In the genomic region with DNA sequence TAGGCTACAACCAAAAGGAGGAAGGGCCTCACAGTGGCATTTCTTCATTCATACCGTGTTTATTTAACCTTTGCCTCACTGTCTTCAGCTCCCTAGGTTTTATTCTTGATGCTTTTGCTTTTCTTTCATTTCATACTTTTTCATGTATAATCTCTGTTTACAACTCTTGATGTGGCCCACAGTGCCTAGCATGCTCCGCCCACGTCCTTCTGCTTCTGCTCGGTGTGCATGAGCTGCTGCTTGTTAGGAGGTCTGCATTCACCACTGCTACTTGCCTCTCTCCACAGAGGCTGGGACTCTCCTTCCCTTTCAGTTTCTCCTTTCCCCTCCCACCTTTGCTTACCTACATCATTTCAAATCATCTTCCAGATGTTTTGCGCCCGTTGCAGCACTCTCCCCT, we compare ENCODE assay signal across 26 cellular contexts.
"Had no signal": no experiment of that assay in that cellular context is flagged by ENCODE, and none has a peak within 500 bp of the region (broad histone marks: within the 10 kb centered on the region; RNA-seq: fewer than 3 reads in every experiment).

No MANE protein-coding gene starts in this region.

- DNase-seq: activated CD4-positive, alpha-beta T cell treated with anti-CD3 and anti-CD28 coated beads, Interleukin-2, amount 10 ng/mL, durations not matched to agents 24 days and 14 days; activated CD4-positive, alpha-beta T cell treated with anti-CD3 and anti-CD28 coated beads, Interleukin-2, amount 50 U/mL, for 48 hours; activated CD8-positive, alpha-beta T cell treated with anti-CD3 and anti-CD28 coated beads, Interleukin-2, amount 10 ng/mL, durations not matched to agents 7 days and 5 days; activated gamma-delta T cell; activated naive CD4-positive, alpha-beta T cell treated with Interleukin-2 at 50 U/mL for 16 hours; activated naive CD8-positive, alpha-beta T cell treated with anti-CD3 and anti-CD28 coated beads, Interleukin-2, amount 10 ng/mL, durations not matched to agents 7 days and 5 days; activated T-cell treated with anti-CD3 and anti-CD28 coated beads, Interleukin-2, amount 50 U/mL, for 24 hours; body of pancreas; MM.1S; MV-4-11; NCI-H1092; NCI-H1436 treated with DMSO at 0.1 percent for 48 hours; NCI-H1694 treated with DMSO at 0.1 percent for 48 hours; NCI-H2029; NCI-H345; NCI-H524 treated with DMSO at 0.1 percent for 48 hours; Peyer's patch; RPMI8226; SHP77 treated with DMSO at 0.1 percent for 48 hours; SK-N-SH had no signal

- H3K9me3 Mint-ChIP-seq: activated CD4-positive, alpha-beta T cell treated with anti-CD3 and anti-CD28 coated beads, Interleukin-2, amount 10 ng/mL, durations not matched to agents 24 days and 14 days; activated naive CD8-positive, alpha-beta T cell treated with anti-CD3 and anti-CD28 coated beads, Interleukin-2, amount 10 ng/mL, durations not matched to agents 7 days and 5 days; activated T-cell treated with anti-CD3 and anti-CD28 coated beads, Interleukin-2, amount 50 U/mL, for 24 hours; activated T-helper 2 cell treated with anti-CD3 and anti-CD28 coated beads, Interferon-gamma antibody, Interleukin-2, Interleukin-4, amounts not matched to agents 10 μg/mL and 5 μg/mL and 100 μg/mL, durations not matched to agents 14 hours and 24 hours and 36 hours; T-helper 1 cell treated with Interleukin-12 subunit alpha and Interleukin-12 subunit beta and Interleukin-4 antibody, amounts not matched to agents 30 μg/mL and 1 μg/mL, for 36 hours; T-helper 2 cell treated with Interferon-gamma antibody and Interleukin-4, amounts not matched to agents 5 μg/mL and 100 μg/mL, for 36 hours had no signal

- ATAC-seq: activated CD8-positive, alpha-beta T cell treated with anti-CD3 and anti-CD28 coated beads, Interleukin-2, amount 10 ng/mL, durations not matched to agents 7 days and 5 days; body of pancreas had no signal

- H3K36me3 Mint-ChIP-seq: activated naive CD4-positive, alpha-beta T cell treated with anti-CD3 and anti-CD28 coated beads, Interleukin-2, amount 50 U/mL, for 24 hours; activated naive CD8-positive, alpha-beta T cell treated with anti-CD3 and anti-CD28 coated beads, Interleukin-2, amount 10 ng/mL, durations not matched to agents 7 days and 5 days had no signal

- H3K27ac Mint-ChIP-seq: activated CD4-positive, alpha-beta T cell treated with anti-CD3 and anti-CD28 coated beads, Interleukin-2, amount 10 ng/mL, durations not matched to agents 24 days and 14 days; activated CD8-positive, alpha-beta T cell treated with anti-CD3 and anti-CD28 coated beads, Interleukin-2, amount 10 ng/mL, durations not matched to agents 7 days and 5 days; activated naive CD4-positive, alpha-beta T cell treated with anti-CD3 and anti-CD28 coated beads, Interleukin-2, amount 50 U/mL, for 24 hours; activated naive CD8-positive, alpha-beta T cell treated with anti-CD3 and anti-CD28 coated beads, Interleukin-2, amount 10 ng/mL, durations not matched to agents 7 days and 5 days; activated T-cell treated with anti-CD3 and anti-CD28 coated beads, Interleukin-2, amount 50 U/mL, for 24 hours; activated T-helper 2 cell treated with anti-CD3 and anti-CD28 coated beads, Interferon-gamma antibody, Interleukin-2, Interleukin-4, amounts not matched to agents 10 μg/mL and 5 μg/mL and 100 μg/mL, durations not matched to agents 14 hours and 24 hours and 36 hours; T-helper 1 cell treated with Interleukin-12 subunit alpha and Interleukin-12 subunit beta and Interleukin-4 antibody, amounts not matched to agents 30 μg/mL and 1 μg/mL, for 36 hours; T-helper 2 cell treated with Interferon-gamma antibody and Interleukin-4, amounts not matched to agents 5 μg/mL and 100 μg/mL, for 36 hours had no signal

- H3K27ac ChIP-seq: body of pancreas, breast epithelium, Peyer's patch, SJSA1 had no signal

- H3K27me3 ChIP-seq: body of pancreas, breast epithelium, Peyer's patch, SJSA1 had no signal

- H3K4me1 Mint-ChIP-seq: activated CD4-positive, alpha-beta T cell treated with anti-CD3 and anti-CD28 coated beads, Interleukin-2, amount 10 ng/mL, durations not matched to agents 24 days and 14 days; activated naive CD4-positive, alpha-beta T cell treated with anti-CD3 and anti-CD28 coated beads, Interleukin-2, amount 50 U/mL, for 24 hours; activated naive CD8-positive, alpha-beta T cell treated with anti-CD3 and anti-CD28 coated beads, Interleukin-2, amount 10 ng/mL, durations not matched to agents 7 days and 5 days had no signal

- H3K36me3 ChIP-seq: breast epithelium, Peyer's patch, SJSA1 had no signal

- H3K4me3 ChIP-seq: body of pancreas, breast epithelium, Peyer's patch, SJSA1 had no signal

- H3K4me1 ChIP-seq: body of pancreas, breast epithelium, Peyer's patch, SJSA1 had no signal

- H3K4me2 ChIP-seq: SK-N-SH had no signal

- H3K9ac ChIP-seq: SK-N-SH had no signal

- H3K4me3 Mint-ChIP-seq: activated CD4-positive, alpha-beta T cell treated with anti-CD3 and anti-CD28 coated beads, Interleukin-2, amount 10 ng/mL, durations not matched to agents 24 days and 14 days; activated CD8-positive, alpha-beta T cell treated with anti-CD3 and anti-CD28 coated beads, Interleukin-2, amount 10 ng/mL, durations not matched to agents 7 days and 5 days; activated naive CD4-positive, alpha-beta T cell treated with anti-CD3 and anti-CD28 coated beads, Interleukin-2, amount 50 U/mL, for 24 hours; activated naive CD8-positive, alpha-beta T cell treated with anti-CD3 and anti-CD28 coated beads, Interleukin-2, amount 10 ng/mL, durations not matched to agents 7 days and 5 days; activated T-cell treated with anti-CD3 and anti-CD28 coated beads, Interleukin-2, amount 50 U/mL, for 24 hours; T-helper 1 cell treated with Interleukin-12 subunit alpha and Interleukin-12 subunit beta and Interleukin-4 antibody, amounts not matched to agents 30 μg/mL and 1 μg/mL, for 36 hours; T-helper 2 cell treated with Interferon-gamma antibody and Interleukin-4, amounts not matched to agents 5 μg/mL and 100 μg/mL, for 36 hours had no signal

- H3K9me3 ChIP-seq: body of pancreas, breast epithelium, Peyer's patch, SJSA1, SK-N-SH had no signal
